ENCODE assay signal across 8 cellular contexts in genomic region chr1:160400284-160400645, GRCh38. TPM values are rescaled to one million over a fixed set of nuclear protein-coding genes. Genes with fewer than 3 reads are reported as not detected.
DNase-seq lines count a peak whose midpoint lies in the region; ATAC-seq and TF ChIP-seq lines count a peak whose summit lies in the region.

TSS of gene VANGL2 (plus strand) at chr1:160400564. CDS start at chr1:160415838, 15,274 bp downstream.

- ATAC-seq in WTC11 (peak; percentile 72), lower lobe of right lung (peak; percentile 82 to 92), GM19035 (IDR thresholded peaks at IDR 0.05; ENCODE audit: unreplicated experiment) (no peak)

- H3K36me3 Mint-ChIP-seq in Calu3 (ENCODE audit: insufficient read depth, unreplicated experiment) (peaks cover 5% of the 10 kb centered on the region), WTC11 (no peaks in the 10 kb centered on the region)

- H3K27me3 ChIP-seq in ectodermal cell (ENCODE audit: control insufficient read depth, insufficient read depth, low read length, poor library complexity, severe bottlenecking) (no peaks in the 10 kb centered on the region), lower lobe of right lung (ENCODE audit: low read depth) (peaks cover 21% of the 10 kb centered on the region)

- intact Hi-C loops in Calu3 (cut with micrococcal nuclease; ENCODE audit: unreplicated experiment) (no loop called here), lower lobe of right lung (cut with DNase I) (no loop called here)

- H3K27me3 Mint-ChIP-seq in Calu3 (ENCODE audit: unreplicated experiment), result peaks cover 72% of the 10 kb centered on the region
- H3K27me3 Mint-ChIP-seq in WTC11 (ENCODE audit: low read depth), result no peaks in the 10 kb centered on the region; the same call in 1 of the 2 replicates

- H3K27ac Mint-ChIP-seq in Calu3 (ENCODE audit: unreplicated experiment) (no peak within 1 kb of the TSS), WTC11 (peak within 1 kb of the TSS; percentile 81)

- H3K4me1 Mint-ChIP-seq in Calu3 (ENCODE audit: low read depth, unreplicated experiment), result peaks cover 6% of the 10 kb centered on the region
- peaks cover 51% of the 10 kb centered on the region for H3K4me1 Mint-ChIP-seq in WTC11

- 0 to 1% methylated on average over 17 to 22 of the region's 32 CpGs for WGBS in ectodermal cell, 2 experiments

- TF ChIP-seq CTCF in Calu3 (IDR thresholded peaks at IDR 0.05; ENCODE audit: unreplicated experiment), result no peak
- TF ChIP-seq CTCF in WTC11 (IDR thresholded peaks at IDR 0.05), result no peak
- TF ChIP-seq CTCF in lower lobe of right lung (IDR thresholded peaks at IDR 0.05), result no peak

- peak; percentile 76 for DNase-seq in Calu3
- peak; percentile 21 to 22 for DNase-seq in Kasumi-1 (lab: John Stamatoyannopoulos, UW)
- DNase-seq in WTC11 (ENCODE audit: low spot score), result peak; percentile 87
- DNase-seq in lower lobe of right lung, result peak; percentile 73
- peak in 2 of 3 donors; percentile 8 to 39 for DNase-seq in stimulated activated CD4-positive, alpha-beta T cell treated with anti-CD3 and anti-CD28 coated beads, TNF-alpha, amount 100 ng/mL, for 1 hour (ENCODE audit: low read depth in 3 of 3, low spot score in 1 of 3)
- no peak for DNase-seq in RKO (ENCODE audit: low spot score)

- peaks cover 53% of the 10 kb centered on the region for H3K4me1 ChIP-seq in ectodermal cell (ENCODE audit: control insufficient read depth, insufficient read depth, low read length)
- H3K4me1 ChIP-seq in lower lobe of right lung, result peaks cover 4% of the 10 kb centered on the region

- H3K9me3 Mint-ChIP-seq in Calu3 (ENCODE audit: low read depth, unreplicated experiment) (no peaks in the 10 kb centered on the region), WTC11 (no peaks in the 10 kb centered on the region)

- H3K4me3 ChIP-seq in ectodermal cell (ENCODE audit: insufficient read depth, low read depth, low read length), result peak within 1 kb of the TSS; percentile 83
- H3K4me3 ChIP-seq in lower lobe of right lung, result peak within 1 kb of the TSS; percentile 68

- H3K4me3 Mint-ChIP-seq in Calu3 (ENCODE audit: low read depth, unreplicated experiment) (peak within 1 kb of the TSS; percentile 27), WTC11 (peak within 1 kb of the TSS; percentile 86)

- no peaks in the 10 kb centered on the region for H3K36me3 ChIP-seq in ectodermal cell (ENCODE audit: control insufficient read depth, insufficient read depth, low read length)
- no peaks in the 10 kb centered on the region for H3K36me3 ChIP-seq in lower lobe of right lung

- BruUV-seq in Calu3 (replicated peaks; lab: Mats Ljungman, UMichigan), result no TSS peak

- POLR2A ChIA-PET in WTC11 (lab: Charles Lee), result interaction anchor here (0.6 to 1.0 kb wide), 3 partner anchors 24 to 368 kb away, joined by 3 to 5 read pairs (median 3); partner anchors contain the start of gene PIGM

- CTCF ChIA-PET in Calu3 (lab: Charles Lee) (no interaction called here), WTC11 (lab: Charles Lee) (interaction anchor here (0.6 to 2.2 kb wide), 7 partner anchors 11 to 284 kb away, joined by 3 to 11 read pairs (median 4); partner anchors contain the start of gene ATP1A2)

- H3K9me3 ChIP-seq in ectodermal cell (ENCODE audit: control insufficient read depth, low read length) (no peaks in the 10 kb centered on the region), lower lobe of right lung (no peaks in the 10 kb centered on the region)

- H3K27ac ChIP-seq in ectodermal cell (ENCODE audit: insufficient read depth, low read depth, low read length, poor library complexity, severe bottlenecking), result peak within 1 kb of the TSS; percentile 97
- H3K27ac ChIP-seq in lower lobe of right lung, result peak within 1 kb of the TSS; percentile 41

TF ChIP-seq in WTC11, 78 proteins besides CTCF, POLR2A, EP300 and RAD21 (continues in another document):
- 0 out of 2 replicates have a peak, but pooled peaks have one; percentile 64 for TF ChIP-seq CBFB (CRISPR knock-in tag; IDR thresholded peaks at IDR 0.05; ENCODE audit: low read depth)
- TF ChIP-seq, protein P1, sequence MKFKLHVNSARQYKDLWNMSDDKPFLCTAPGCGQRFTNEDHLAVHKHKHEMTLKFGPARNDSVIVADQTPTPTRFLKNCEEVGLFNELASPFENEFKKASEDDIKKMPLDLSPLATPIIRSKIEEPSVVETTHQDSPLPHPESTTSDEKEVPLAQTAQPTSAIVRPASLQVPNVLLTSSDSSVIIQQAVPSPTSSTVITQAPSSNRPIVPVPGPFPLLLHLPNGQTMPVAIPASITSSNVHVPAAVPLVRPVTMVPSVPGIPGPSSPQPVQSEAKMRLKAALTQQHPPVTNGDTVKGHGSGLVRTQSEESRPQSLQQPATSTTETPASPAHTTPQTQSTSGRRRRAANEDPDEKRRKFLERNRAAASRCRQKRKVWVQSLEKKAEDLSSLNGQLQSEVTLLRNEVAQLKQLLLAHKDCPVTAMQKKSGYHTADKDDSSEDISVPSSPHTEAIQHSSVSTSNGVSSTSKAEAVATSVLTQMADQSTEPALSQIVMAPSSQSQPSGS (CRISPR knock-in tag; IDR thresholded peaks at IDR 0.05; ENCODE audit: borderline replicate concordance, low read depth), result no peak
- no peak for TF ChIP-seq MYBL2 (CRISPR knock-in tag; IDR thresholded peaks at IDR 0.05)
- TF ChIP-seq, protein P2, sequence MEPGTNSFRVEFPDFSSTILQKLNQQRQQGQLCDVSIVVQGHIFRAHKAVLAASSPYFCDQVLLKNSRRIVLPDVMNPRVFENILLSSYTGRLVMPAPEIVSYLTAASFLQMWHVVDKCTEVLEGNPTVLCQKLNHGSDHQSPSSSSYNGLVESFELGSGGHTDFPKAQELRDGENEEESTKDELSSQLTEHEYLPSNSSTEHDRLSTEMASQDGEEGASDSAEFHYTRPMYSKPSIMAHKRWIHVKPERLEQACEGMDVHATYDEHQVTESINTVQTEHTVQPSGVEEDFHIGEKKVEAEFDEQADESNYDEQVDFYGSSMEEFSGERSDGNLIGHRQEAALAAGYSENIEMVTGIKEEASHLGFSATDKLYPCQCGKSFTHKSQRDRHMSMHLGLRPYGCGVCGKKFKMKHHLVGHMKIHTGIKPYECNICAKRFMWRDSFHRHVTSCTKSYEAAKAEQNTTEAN (CRISPR knock-in tag; IDR thresholded peaks at IDR 0.05), result peak; percentile 22; the same call in 1 of the 2 replicates
- TF ChIP-seq SP1 (CRISPR knock-in tag; conservative IDR thresholded peaks at IDR 0.05), result no peak; the same call in none of the 2 replicates
- no peak for TF ChIP-seq NFATC4 (CRISPR knock-in tag; IDR thresholded peaks at IDR 0.05)
- 0 out of 2 replicates have a peak, but pooled peaks have one; percentile 64 for TF ChIP-seq NR3C1 (CRISPR knock-in tag; conservative IDR thresholded peaks at IDR 0.05; ENCODE audit: low read depth)
- no peak for TF ChIP-seq GTF2I (CRISPR knock-in tag; conservative IDR thresholded peaks at IDR 0.05)
- TF ChIP-seq USF2 (CRISPR knock-in tag; IDR thresholded peaks at IDR 0.05), result no peak
- TF ChIP-seq, protein P3, sequence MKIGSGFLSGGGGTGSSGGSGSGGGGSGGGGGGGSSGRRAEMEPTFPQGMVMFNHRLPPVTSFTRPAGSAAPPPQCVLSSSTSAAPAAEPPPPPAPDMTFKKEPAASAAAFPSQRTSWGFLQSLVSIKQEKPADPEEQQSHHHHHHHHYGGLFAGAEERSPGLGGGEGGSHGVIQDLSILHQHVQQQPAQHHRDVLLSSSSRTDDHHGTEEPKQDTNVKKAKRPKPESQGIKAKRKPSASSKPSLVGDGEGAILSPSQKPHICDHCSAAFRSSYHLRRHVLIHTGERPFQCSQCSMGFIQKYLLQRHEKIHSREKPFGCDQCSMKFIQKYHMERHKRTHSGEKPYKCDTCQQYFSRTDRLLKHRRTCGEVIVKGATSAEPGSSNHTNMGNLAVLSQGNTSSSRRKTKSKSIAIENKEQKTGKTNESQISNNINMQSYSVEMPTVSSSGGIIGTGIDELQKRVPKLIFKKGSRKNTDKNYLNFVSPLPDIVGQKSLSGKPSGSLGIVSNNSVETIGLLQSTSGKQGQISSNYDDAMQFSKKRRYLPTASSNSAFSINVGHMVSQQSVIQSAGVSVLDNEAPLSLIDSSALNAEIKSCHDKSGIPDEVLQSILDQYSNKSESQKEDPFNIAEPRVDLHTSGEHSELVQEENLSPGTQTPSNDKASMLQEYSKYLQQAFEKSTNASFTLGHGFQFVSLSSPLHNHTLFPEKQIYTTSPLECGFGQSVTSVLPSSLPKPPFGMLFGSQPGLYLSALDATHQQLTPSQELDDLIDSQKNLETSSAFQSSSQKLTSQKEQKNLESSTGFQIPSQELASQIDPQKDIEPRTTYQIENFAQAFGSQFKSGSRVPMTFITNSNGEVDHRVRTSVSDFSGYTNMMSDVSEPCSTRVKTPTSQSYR (CRISPR knock-in tag; IDR thresholded peaks at IDR 0.05), result 0 out of 2 replicates have a peak, but pooled peaks have one; percentile 55
- no peak for TF ChIP-seq RELA (CRISPR knock-in tag; IDR thresholded peaks at IDR 0.05; ENCODE audit: borderline replicate concordance)
- TF ChIP-seq, protein P4, sequence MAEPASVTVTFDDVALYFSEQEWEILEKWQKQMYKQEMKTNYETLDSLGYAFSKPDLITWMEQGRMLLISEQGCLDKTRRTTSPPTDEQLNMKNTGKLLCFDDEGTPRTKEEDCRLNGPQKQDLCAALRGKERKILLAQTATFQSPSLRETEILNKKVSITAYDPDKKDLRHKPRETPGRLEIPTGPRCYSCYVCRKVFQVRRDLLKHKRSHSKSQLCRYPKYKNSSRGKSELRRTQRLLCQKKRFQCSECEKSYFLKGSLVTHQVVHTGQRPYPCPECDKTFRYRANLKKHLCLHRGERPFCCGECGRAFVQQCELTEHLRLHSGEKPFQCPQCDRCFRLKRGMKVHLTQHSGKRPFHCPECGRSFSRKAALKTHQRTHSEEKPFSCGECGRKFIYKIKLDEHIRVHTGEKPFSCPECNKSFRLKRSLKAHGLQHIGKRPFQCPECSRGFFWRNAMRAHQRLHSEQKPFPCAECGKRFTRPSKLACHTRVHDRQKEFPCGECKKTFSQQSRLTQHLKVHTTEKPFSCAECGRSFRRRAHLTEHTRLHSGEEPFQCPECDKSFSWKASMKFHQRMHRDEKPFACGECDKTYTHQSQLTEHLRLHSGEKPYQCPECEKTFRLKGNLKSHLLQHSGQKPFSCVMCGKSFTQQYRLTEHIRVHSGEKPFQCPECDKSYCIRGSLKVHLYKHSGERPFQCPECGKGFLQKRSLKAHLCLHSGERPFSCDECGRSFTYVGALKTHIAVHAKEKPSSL (CRISPR knock-in tag; conservative IDR thresholded peaks at IDR 0.05), result no peak

RNA-seq across cellular contexts. Expression of gene VANGL2, which starts in this region (rescaled TPM):
- 2.0 and 2.3 TPM in 2 replicates for total RNA-seq in Calu3 (2022)
- 68.0 to 69.7 TPM (median 68.6 TPM) in 3 replicates for total RNA-seq in WTC11 (2021)
- polyA plus RNA-seq in ectodermal cell (2013, experiment 1 of 4), result 139 TPM
- polyA plus RNA-seq in ectodermal cell (2013, experiment 2 of 4), result 130 TPM
- polyA plus RNA-seq in ectodermal cell (2013, experiment 3 of 4), result 107 TPM
- 117 TPM for polyA plus RNA-seq in ectodermal cell (2013, experiment 4 of 4)
- 7.5 TPM for total RNA-seq in lower lobe of right lung
